8 cellular contexts compared by ENCODE assay signal in genomic region chr15:74489518-74490338, GRCh38. TPM values are rescaled to one million over a fixed set of nuclear protein-coding genes. Genes with fewer than 3 reads are reported as not detected.
DNase-seq lines count a peak whose midpoint lies in the region; ATAC-seq, FAIRE-seq and TF ChIP-seq lines count a peak whose summit lies in the region.

No MANE protein-coding gene starts in this region.

- peak; percentile 98 for FAIRE-seq in GM12891 (lab: Jason Lieb, UNC)

- peak; percentile 77 for TF ChIP-seq CTCF in A673 (conservative IDR thresholded peaks at IDR 0.05; ENCODE audit: low read depth, low read length)

- no peaks in the 10 kb centered on the region for H3K4me1 ChIP-seq in A673 (ENCODE audit: insufficient read depth, low read length, poor library complexity, severe bottlenecking)

- 0 out of 2 replicates have a peak, but pooled peaks have one; percentile 41 for TF ChIP-seq POLR2A in GM12891 (IDR thresholded peaks at IDR 0.05; ENCODE audit: low read depth, low read length)

- peak; percentile 64 for DNase-seq in A673 (ENCODE audit: low spot score)
- peak; percentile 55 for DNase-seq in GM12891 (ENCODE audit: insufficient read length, low spot score)
- peak; percentile 71 for DNase-seq in KG1 (lab: John Stamatoyannopoulos, UW)
- peak; percentile 16 to 73 (median 46) for DNase-seq in T-helper 1 cell
- DNase-seq in amniotic stem cell (lab: John Stamatoyannopoulos, UW) = peak; percentile 3
- DNase-seq in iPS DF 4.7 (ENCODE audit: extremely low read depth, low spot score) = peak; percentile 60
- peak; percentile 31 to 47 for DNase-seq in stimulated activated CD4-positive, alpha-beta T cell treated with anti-CD3 and anti-CD28 coated beads, Interleukin-1b, Interleukin-23, amount 100 ng/mL, for 1 hour (ENCODE audit: low read depth in 2 of 2)

- intact Hi-C loops in A673 (cut with micrococcal nuclease; ENCODE audit: unreplicated experiment) = loop anchor here (2.0 kb wide), 1 partner anchor 115 kb away; no protein-coding TSS in a partner anchor

- no TSS peak for BruUV-seq in A673 (replicated peaks; lab: Mats Ljungman, UMichigan)

- POLR2A ChIA-PET in A673 (lab: Charles Lee; ENCODE audit: low non-redundant PET) = no interaction called here

- H3K9me3 ChIP-seq in A673 (ENCODE audit: low read depth, low read length, poor library complexity, severe bottlenecking) = no peaks in the 10 kb centered on the region

- H3K27ac ChIP-seq in A673 (ENCODE audit: low read depth, low read length, poor library complexity, severe bottlenecking) = no peak overlapping the region

- H3K27me3 ChIP-seq in A673 (replicated peaks; ENCODE audit: insufficient read depth, low read depth, low read length, poor library complexity) = no peaks in the 10 kb centered on the region

- CTCF ChIA-PET in A673 (lab: Charles Lee) = interaction anchor here (0.6 to 1.1 kb wide), 3 partner anchors 104 to 125 kb away, joined by 3 to 7 read pairs (median 7); no protein-coding TSS in a partner anchor

- no peak overlapping the region for H3K4me3 ChIP-seq in A673 (ENCODE audit: low read depth, low read length, poor library complexity, severe bottlenecking)

- no peaks in the 10 kb centered on the region for H3K36me3 ChIP-seq in A673 (ENCODE audit: insufficient read depth, low read length, poor library complexity, severe bottlenecking)

- ATAC-seq in GM21786 (IDR thresholded peaks at IDR 0.05; ENCODE audit: unreplicated experiment) = no peak

TF ChIP-seq in GM12891, 5 proteins besides CTCF, POLR2A, EP300 and RAD21:
- TF ChIP-seq POU2F2 (IDR thresholded peaks at IDR 0.05; ENCODE audit: low read depth, low read length) = no peak
- TF ChIP-seq POLR2AphosphoS5 (IDR thresholded peaks at IDR 0.05; ENCODE audit: low read depth, low read length) = peak; percentile 75
- peak; percentile 53; the same call in 1 of the 2 replicates for TF ChIP-seq SPI1 (IDR thresholded peaks at IDR 0.05; ENCODE audit: low read depth, low read length)
- TF ChIP-seq PAX5 (IDR thresholded peaks at IDR 0.05; ENCODE audit: insufficient read depth, low read length, severe bottlenecking) = no peak
- TF ChIP-seq TAF1 (IDR thresholded peaks at IDR 0.05; ENCODE audit: low read depth, low read length) = peak; percentile 47; the same call in 1 of the 2 replicates

RNA-seq across cellular contexts. Expression of gene UBL7, which starts 28.8 kb away (rescaled TPM):
- 72.5 and 74.7 TPM in 2 replicates for total RNA-seq in A673 (2021)
- polyA plus RNA-seq in GM12891 (2012; ENCODE audit: low read depth, missing spikeins) = 105 TPM

RNA-seq across cellular contexts. Expression of gene ARID3B, which starts 51.3 kb away (rescaled TPM):
- total RNA-seq in A673 (2021) = 17.3 and 18.3 TPM in 2 replicates
- 21.2 TPM for polyA plus RNA-seq in GM12891 (2012; ENCODE audit: low read depth, missing spikeins)

RNA-seq across cellular contexts. Expression of gene SEMA7A, which starts 56.0 kb away (rescaled TPM):
- total RNA-seq in A673 (2021) = 0.45 and 1.4 TPM in 2 replicates
- 51.0 TPM for polyA plus RNA-seq in GM12891 (2012; ENCODE audit: low read depth, missing spikeins)

Comparison
In these comparisons a context has a peak if more than half of its experiments do, and no peak if none do; other contexts are left out.
1. DNase-seq: peak in every context shown above with its lines; median percentile 71 in KG1; 64 in A673; 60 in iPS DF 4.7; 55 in GM12891; 46 in T-helper 1 cell; 39 in stimulated activated CD4-positive, alpha-beta T cell treated with anti-CD3 and anti-CD28 coated beads, Interleukin-1b, Interleukin-23, amount 100 ng/mL, for 1 hour; 3 in amniotic stem cell.